In the genomic region with DNA sequence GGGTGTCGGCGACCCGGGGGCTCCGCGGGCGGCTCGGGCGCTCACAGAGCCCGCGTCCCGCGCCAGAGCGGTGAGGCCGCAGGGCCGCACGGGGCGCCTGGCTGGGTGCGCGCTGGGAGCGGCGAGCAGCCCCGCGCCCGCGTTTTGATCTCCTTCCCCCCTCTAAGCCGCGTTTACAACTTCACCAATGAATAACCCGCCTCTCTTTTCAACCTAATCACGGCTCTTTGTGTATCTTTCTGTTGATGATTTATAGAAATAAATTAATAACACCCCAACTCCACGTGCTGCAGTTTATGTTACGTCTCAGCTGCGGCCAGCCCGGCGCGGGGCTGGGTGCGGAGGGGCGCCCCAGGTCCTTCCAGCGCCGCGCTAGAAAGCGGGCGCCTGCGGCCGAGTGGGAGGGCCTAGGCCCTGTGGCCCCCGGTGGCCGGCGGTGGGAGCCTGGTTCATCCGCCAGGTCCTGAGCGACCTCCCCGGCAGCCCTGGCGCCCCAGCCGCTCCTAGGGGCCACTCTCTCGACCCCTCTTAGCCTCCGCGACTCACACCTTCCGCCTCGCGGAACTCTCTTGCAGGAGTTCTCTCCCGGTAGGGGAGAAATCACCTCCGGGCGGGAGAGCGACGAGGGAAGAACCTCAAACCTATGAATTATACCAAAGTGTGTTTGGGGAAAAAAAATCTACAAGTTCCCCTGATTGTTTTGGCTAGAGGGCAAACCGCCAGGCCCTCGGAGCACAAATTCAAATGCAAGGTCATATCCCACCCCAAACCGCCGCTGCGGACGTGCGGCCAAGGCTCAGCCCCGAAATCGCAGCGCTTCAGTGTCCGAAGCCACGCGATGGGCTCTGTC, we compare ENCODE assay signal across 9 cellular contexts. TPM values are rescaled to one million over a fixed set of nuclear protein-coding genes. Genes with fewer than 3 reads are reported as not detected.
A peak's percentile ranks its signal among the peaks of the same experiment; 100 is the strongest.
DNase-seq lines count a peak whose midpoint lies in the region; ATAC-seq and TF ChIP-seq lines count a peak whose summit lies in the region.
"Had no signal": no experiment of that assay in that cellular context is flagged by ENCODE, and none has a peak within 500 bp of the region (broad histone marks: within the 10 kb centered on the region; RNA-seq: fewer than 3 reads in every experiment).

No MANE protein-coding gene starts in this region.

- DNase-seq in D341Med (ENCODE audit: low spot score) (peak; percentile 85), nucleus accumbens (lab: John Stamatoyannopoulos, UW) (no peak), NCI-H1105 treated with DMSO at 0.1 percent for 48 hours (lab: John Stamatoyannopoulos, UW) (no peak), superior temporal gyrus (ENCODE audit: extremely low spot score) (no peak)
- no peak for DNase-seq in effector memory CD4-positive, alpha-beta T cell
- DNase-seq: RPMI8226 had no signal

- peaks cover 77% of the 10 kb centered on the region for H3K27me3 ChIP-seq in effector memory CD4-positive, alpha-beta T cell (replicated peaks; ENCODE audit: control insufficient read depth, insufficient read depth, low read length, poor library complexity, severe bottlenecking)

- peaks cover 36% of the 10 kb centered on the region for H3K4me1 ChIP-seq in effector memory CD4-positive, alpha-beta T cell (ENCODE audit: control insufficient read depth, insufficient read depth, low read length, poor library complexity, severe bottlenecking)

- no peak for ATAC-seq in HG03378 (IDR thresholded peaks at IDR 0.05; ENCODE audit: unreplicated experiment)

- no peaks in the 10 kb centered on the region for H3K36me3 ChIP-seq in effector memory CD4-positive, alpha-beta T cell (ENCODE audit: control insufficient read depth, insufficient read depth, low read length)

- H3K4me3 Mint-ChIP-seq in IgD-negative memory B cell: peak overlapping the region; percentile 66 to 94 (median 81)
- peak overlapping the region; percentile 85 to 97 (median 92) for H3K4me3 Mint-ChIP-seq in nephron

- H3K27me3 Mint-ChIP-seq in IgD-negative memory B cell (peaks cover 73% of the 10 kb centered on the region), nephron (ENCODE audit: low read depth) (peaks cover 100% of the 10 kb centered on the region)

- H3K4me3 ChIP-seq in effector memory CD4-positive, alpha-beta T cell (ENCODE audit: insufficient read depth, low read depth, low read length, poor library complexity, severe bottlenecking): peak overlapping the region; percentile 37

- no peak overlapping the region for H3K27ac ChIP-seq in effector memory CD4-positive, alpha-beta T cell (ENCODE audit: insufficient read depth, low read length, poor library complexity, severe bottlenecking)

- H3K4me1 Mint-ChIP-seq in IgD-negative memory B cell (peaks cover 17 to 21% (median 21%) of the 10 kb centered on the region in 3 donors), nephron (peaks cover 10% of the 10 kb centered on the region)

- H3K9me3 Mint-ChIP-seq in IgD-negative memory B cell: no peaks in the 10 kb centered on the region
- H3K9me3 Mint-ChIP-seq in nephron: no peaks in the 10 kb centered on the region

- no peaks in the 10 kb centered on the region for H3K36me3 Mint-ChIP-seq in IgD-negative memory B cell
- peaks cover 16% of the 10 kb centered on the region for H3K36me3 Mint-ChIP-seq in nephron (ENCODE audit: low read depth)

- peak overlapping the region in 2 of 3 donors; percentile 51 to 60 for H3K27ac Mint-ChIP-seq in IgD-negative memory B cell
- H3K27ac Mint-ChIP-seq in nephron: peak overlapping the region; percentile 78 to 94 (median 94)

- no peaks in the 10 kb centered on the region for H3K9me3 ChIP-seq in effector memory CD4-positive, alpha-beta T cell (ENCODE audit: control insufficient read depth, low read length)

- no peak for TF ChIP-seq CTCF in nephron (IDR thresholded peaks at IDR 0.05; ENCODE audit: unreplicated experiment in 3 of 3)

RNA-seq across cellular contexts. Expression of gene HNF1B, which starts 1.9 kb away (rescaled TPM):
- polyA plus RNA-seq in IgD-negative memory B cell: not detected
